ENCODE assay signal across 18 cellular contexts in the genomic region with DNA sequence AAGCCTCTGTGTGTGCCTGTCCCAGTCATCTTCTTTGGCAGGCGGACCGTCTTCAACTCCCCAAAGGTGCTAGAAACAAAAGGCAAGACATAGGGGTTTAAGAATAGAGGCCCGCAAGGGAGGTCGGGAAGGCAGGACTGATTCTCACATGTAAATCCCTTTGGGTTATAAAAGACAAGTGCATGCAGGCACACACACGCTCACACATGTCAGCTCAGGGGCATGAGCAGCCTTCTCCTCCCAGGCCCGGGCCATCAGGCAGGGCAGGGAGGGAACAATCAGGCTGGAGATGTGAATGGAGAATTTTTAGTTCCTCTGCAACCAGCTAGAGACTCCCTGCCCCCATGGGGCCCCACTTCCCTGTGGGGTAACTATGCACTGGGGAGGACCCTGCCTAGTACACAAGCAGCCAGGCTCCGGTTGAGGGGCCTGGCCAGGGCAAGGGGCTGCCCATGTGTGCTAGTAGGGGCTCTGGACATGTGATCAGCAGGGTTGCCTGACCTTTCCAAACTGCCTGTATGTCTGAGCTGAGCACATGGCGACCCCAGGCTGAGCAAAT.
"Had no signal": no experiment of that assay in that cellular context is flagged by ENCODE, and none has a peak within 500 bp of the region (broad histone marks: within the 10 kb centered on the region; RNA-seq: fewer than 3 reads in every experiment).

No MANE protein-coding gene starts in this region.

- ATAC-seq: gastrocnemius medialis; stimulated activated naive CD8-positive, alpha-beta T cell treated with anti-CD3 and anti-CD28 coated beads, Interleukin-15, amount 100 ng/mL, for 72 hours; upper lobe of right lung had no signal

- H3K27me3 Mint-ChIP-seq: activated CD4-positive, alpha-beta memory T cell treated with anti-CD3 and anti-CD28 coated beads for 36 hours; activated naive CD8-positive, alpha-beta T cell treated with anti-CD3 and anti-CD28 coated beads for 36 hours; stimulated activated naive CD8-positive, alpha-beta T cell treated with anti-CD3 and anti-CD28 coated beads, Interleukin-15, amount 100 ng/mL, for 72 hours had no signal

- DNase-seq: activated CD4-positive, alpha-beta memory T cell treated with anti-CD3 and anti-CD28 coated beads for 36 hours; activated CD4-positive, alpha-beta T cell treated with anti-CD3 and anti-CD28 coated beads for 1 hour; activated gamma-delta T cell; activated naive CD8-positive, alpha-beta T cell treated with anti-CD3 and anti-CD28 coated beads for 36 hours; activated T-cell treated with anti-CD3 and anti-CD28 coated beads, Interleukin-2, amount 50 U/mL, for 48 hours; dorsolateral prefrontal cortex; gastrocnemius medialis; kidney; left ventricle myocardium inferior; mesenchymal stem cell; ovary; stimulated activated CD4-positive, alpha-beta T cell treated with anti-CD3 and anti-CD28 coated beads, Interleukin-4, amount 100 ng/mL, for 24 hours; stimulated activated naive CD8-positive, alpha-beta T cell treated with anti-CD3 and anti-CD28 coated beads, Interleukin-15, amount 100 ng/mL, for 72 hours; testis; upper lobe of right lung had no signal

- H3K27me3 ChIP-seq: breast epithelium, dorsolateral prefrontal cortex, gastrocnemius medialis, ovary, testis, upper lobe of right lung had no signal

- H3K9me3 Mint-ChIP-seq: activated CD4-positive, alpha-beta memory T cell treated with anti-CD3 and anti-CD28 coated beads for 36 hours; activated naive CD8-positive, alpha-beta T cell treated with anti-CD3 and anti-CD28 coated beads for 36 hours; nephron; stimulated activated naive CD8-positive, alpha-beta T cell treated with anti-CD3 and anti-CD28 coated beads, Interleukin-15, amount 100 ng/mL, for 72 hours; T-helper 2 cell treated with Interferon-gamma antibody and Interleukin-4, amounts not matched to agents 5 μg/mL and 100 μg/mL, for 36 hours had no signal

- H3K9me3 ChIP-seq: breast epithelium, gastrocnemius medialis, left ventricle myocardium inferior, ovary, testis, upper lobe of right lung had no signal

- H3K4me1 ChIP-seq: breast epithelium, upper lobe of right lung had no signal

- H3K36me3 ChIP-seq: breast epithelium, ovary had no signal

- H3K27ac ChIP-seq: breast epithelium, dorsolateral prefrontal cortex, gastrocnemius medialis, left ventricle myocardium inferior, ovary, testis, upper lobe of right lung had no signal

- H3K4me3 ChIP-seq: breast epithelium, dorsolateral prefrontal cortex, gastrocnemius medialis, left ventricle myocardium inferior, ovary, testis, upper lobe of right lung had no signal

- H3K4me3 Mint-ChIP-seq: activated CD4-positive, alpha-beta memory T cell treated with anti-CD3 and anti-CD28 coated beads for 36 hours; activated naive CD8-positive, alpha-beta T cell treated with anti-CD3 and anti-CD28 coated beads for 36 hours; nephron; stimulated activated naive CD8-positive, alpha-beta T cell treated with anti-CD3 and anti-CD28 coated beads, Interleukin-15, amount 100 ng/mL, for 72 hours; T-helper 2 cell treated with Interferon-gamma antibody and Interleukin-4, amounts not matched to agents 5 μg/mL and 100 μg/mL, for 36 hours had no signal

- H3K27ac Mint-ChIP-seq: activated CD4-positive, alpha-beta memory T cell treated with anti-CD3 and anti-CD28 coated beads for 36 hours; activated naive CD8-positive, alpha-beta T cell treated with anti-CD3 and anti-CD28 coated beads for 36 hours; nephron; T-helper 2 cell treated with Interferon-gamma antibody and Interleukin-4, amounts not matched to agents 5 μg/mL and 100 μg/mL, for 36 hours had no signal
